ENCODE assay signal across 1 cellular context in the genomic region with DNA sequence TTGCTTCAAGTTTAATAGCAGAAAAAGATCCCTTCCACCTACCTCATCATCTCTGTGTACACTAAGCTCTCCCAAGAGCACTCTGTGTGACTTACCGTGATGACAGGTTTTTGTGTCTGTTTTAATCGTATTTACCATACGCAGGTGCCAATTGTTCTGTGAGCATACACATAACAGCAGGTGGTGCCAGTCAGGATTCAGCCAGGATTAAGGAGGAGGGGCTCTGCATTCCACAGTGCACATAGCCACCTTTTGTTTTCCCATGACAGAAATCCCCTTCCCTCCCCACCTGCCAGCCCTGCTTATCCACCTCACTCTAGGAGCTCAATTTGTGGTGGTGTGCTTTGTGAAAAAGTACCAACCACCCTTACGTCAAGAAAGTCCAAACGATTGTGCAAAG.
TF ChIP-seq lines count a peak whose summit lies in the region.

No MANE protein-coding gene starts in this region.

TF ChIP-seq in IMR-90, 13 proteins besides CTCF, POLR2A, EP300 and RAD21 (continued from another document):
- TF ChIP-seq MAFK (IDR thresholded peaks at IDR 0.05; ENCODE audit: low read depth, low read length) (no peak), MAZ (IDR thresholded peaks at IDR 0.05; ENCODE audit: borderline replicate concordance, low read depth, low read length) (no peak), USF2 (IDR thresholded peaks at IDR 0.05; ENCODE audit: low read depth, low read length) (no peak), RFX5 (IDR thresholded peaks at IDR 0.05; ENCODE audit: low read depth, low read length) (no peak)
